In the genomic region with DNA sequence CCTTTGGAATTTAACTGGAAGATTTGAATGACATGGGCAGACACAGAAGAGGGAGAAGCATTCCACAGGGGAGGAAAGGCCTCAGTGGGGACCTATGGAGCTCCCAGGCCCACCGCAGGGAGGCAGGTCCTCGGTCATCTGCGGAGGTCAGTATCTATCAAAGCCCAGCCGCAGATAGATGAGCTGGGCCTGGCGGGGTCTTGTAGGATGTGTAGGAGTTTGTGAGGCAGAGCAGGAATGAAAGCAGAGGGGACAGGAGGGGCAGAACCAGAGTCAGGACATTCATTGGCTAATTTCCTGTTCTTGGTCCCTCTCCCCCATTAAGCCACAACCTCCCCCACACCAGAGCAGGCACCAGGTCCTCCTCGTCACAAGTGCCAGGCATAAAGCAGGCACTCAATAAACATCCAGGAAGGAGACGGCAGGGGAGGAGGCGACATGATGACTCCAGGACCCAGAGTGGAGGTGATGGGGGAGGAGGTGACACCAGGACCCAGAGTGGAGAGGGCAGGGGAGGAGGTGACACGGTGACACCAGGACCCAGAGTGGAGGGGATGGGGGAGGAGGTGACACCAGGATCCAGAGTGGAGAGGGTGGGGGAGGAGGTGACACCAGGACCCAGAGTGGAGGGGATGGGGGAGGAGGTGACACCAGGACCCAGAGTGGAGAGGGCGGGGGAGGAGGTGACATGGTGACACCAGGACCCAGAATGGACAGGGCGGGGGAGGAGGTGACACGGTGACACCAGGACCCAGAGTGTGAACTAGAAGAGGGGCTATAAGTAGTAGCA, we compare ENCODE assay signal across 8 cellular contexts.
DNase-seq lines count a peak whose midpoint lies in the region; ATAC-seq and TF ChIP-seq lines count a peak whose summit lies in the region.

No MANE protein-coding gene starts in this region.

- H2AFZ ChIP-seq in Loucy (ENCODE audit: low read length): no peak overlapping the region

- no peak overlapping the region for H2BK5ac ChIP-seq in mesendoderm (ENCODE audit: low read length)

- H3K4me2 ChIP-seq in Loucy (ENCODE audit: low read depth, low read length, poor library complexity, severe bottlenecking) (no peak overlapping the region), mesendoderm (ENCODE audit: low read length) (no peak overlapping the region)

- peak overlapping the region; percentile 58 for H3K9ac ChIP-seq in Loucy (ENCODE audit: low read depth, low read length, poor library complexity, severe bottlenecking)
- H3K9ac ChIP-seq in mesendoderm (ENCODE audit: low read length): no peak overlapping the region

- no peak overlapping the region for H2BK120ac ChIP-seq in mesendoderm (ENCODE audit: low read depth, low read length)

- H3K23ac ChIP-seq in mesendoderm (ENCODE audit: low read length): no peak overlapping the region

- peak; percentile 75 to 79 for DNase-seq in activated T-cell treated with anti-CD3 and anti-CD28 coated beads, Interleukin-2, amount 50 U/mL, for 48 hours
- DNase-seq in mesendoderm: peak; percentile 70
- DNase-seq in midbrain (lab: John Stamatoyannopoulos, UW): no peak
- no peak for DNase-seq in NCI-H82 (lab: John Stamatoyannopoulos, UW)
- DNase-seq in GM10266 (ENCODE audit: extremely low spot score): no peak

- H3K27me3 ChIP-seq in Loucy (ENCODE audit: insufficient read depth, low read length, poor library complexity, severe bottlenecking): no peaks in the 10 kb centered on the region
- no peaks in the 10 kb centered on the region for H3K27me3 ChIP-seq in mesendoderm (ENCODE audit: insufficient read depth, low read length, poor library complexity)

- H3K79me1 ChIP-seq in mesendoderm (ENCODE audit: low read length): no peaks in the 10 kb centered on the region

- no peaks in the 10 kb centered on the region for H3K9me2 ChIP-seq in Loucy (replicated peaks; ENCODE audit: low read depth, low read length)

- no peak overlapping the region for H2AK5ac ChIP-seq in mesendoderm (ENCODE audit: low read length)

- H3K56ac ChIP-seq in mesendoderm (ENCODE audit: low read length): peak overlapping the region; percentile 17

- H4K20me1 ChIP-seq in Loucy (ENCODE audit: insufficient read depth, low read length, poor library complexity, severe bottlenecking): no peaks in the 10 kb centered on the region

- WGBS in mesendoderm (ENCODE audit: extremely low coverage, insufficient coverage, low lambda C conversion rate): no CpG with 5 or more reads among the region's 12 CpGs

- no peak overlapping the region for H3K4ac ChIP-seq in mesendoderm (ENCODE audit: low read depth, low read length)

- H3K18ac ChIP-seq in mesendoderm (ENCODE audit: low read length): no peak overlapping the region

- no peak overlapping the region for H2BK15ac ChIP-seq in mesendoderm (replicated peaks; ENCODE audit: low read depth)

- H3K27ac ChIP-seq in mesendoderm (ENCODE audit: low read depth, low read length) (peak overlapping the region; percentile 39), temporal lobe (ENCODE audit: low read depth, low read length) (peak overlapping the region; percentile 75)

- no peak for ATAC-seq in HG02938 (IDR thresholded peaks at IDR 0.05; ENCODE audit: unreplicated experiment)

- H4K8ac ChIP-seq in mesendoderm (ENCODE audit: low read depth, low read length): no peak overlapping the region

- no peaks in the 10 kb centered on the region for H3F3A ChIP-seq in Loucy (ENCODE audit: low read depth)

- TF ChIP-seq CTCF in Loucy (conservative IDR thresholded peaks at IDR 0.05; ENCODE audit: low read length) (no peak), GM10266 (IDR thresholded peaks at IDR 0.05; ENCODE audit: control insufficient read depth, insufficient read depth, low read depth, missing control alignments) (no peak)

- no peak overlapping the region for H4K5ac ChIP-seq in mesendoderm (ENCODE audit: low read length)

- H3K9me3 ChIP-seq in Loucy (ENCODE audit: insufficient read depth, low read depth, low read length): no peaks in the 10 kb centered on the region

- no peaks in the 10 kb centered on the region for H3K79me2 ChIP-seq in Loucy (ENCODE audit: insufficient read depth, low read length)
- H3K79me2 ChIP-seq in mesendoderm (ENCODE audit: control insufficient read depth, insufficient read depth, low read length): no peaks in the 10 kb centered on the region

- peaks cover 24% of the 10 kb centered on the region for H3K4me1 ChIP-seq in Loucy (ENCODE audit: insufficient read depth, low read length, poor library complexity, severe bottlenecking)
- peaks cover 8% of the 10 kb centered on the region for H3K4me1 ChIP-seq in mesendoderm (ENCODE audit: control insufficient read depth, low read depth, low read length)

- H3K4me3 ChIP-seq in Loucy (ENCODE audit: low read length, poor library complexity, severe bottlenecking) (no peak overlapping the region), mesendoderm (ENCODE audit: low read length) (no peak overlapping the region)

- H3K36me3 ChIP-seq in Loucy (ENCODE audit: insufficient read depth, low read length) (no peaks in the 10 kb centered on the region), mesendoderm (ENCODE audit: control insufficient read depth, insufficient read depth, low read length) (no peaks in the 10 kb centered on the region)

Comparison
In these comparisons a context has a peak if more than half of its experiments do, and no peak if none do; other contexts are left out.
1. DNase-seq: peak in activated T-cell treated with anti-CD3 and anti-CD28 coated beads, Interleukin-2, amount 50 U/mL, for 48 hours (2 of 2) and mesendoderm (single experiment); none in midbrain (single experiment), NCI-H82 (single experiment) and GM10266 (single experiment).